In the genomic region with DNA sequence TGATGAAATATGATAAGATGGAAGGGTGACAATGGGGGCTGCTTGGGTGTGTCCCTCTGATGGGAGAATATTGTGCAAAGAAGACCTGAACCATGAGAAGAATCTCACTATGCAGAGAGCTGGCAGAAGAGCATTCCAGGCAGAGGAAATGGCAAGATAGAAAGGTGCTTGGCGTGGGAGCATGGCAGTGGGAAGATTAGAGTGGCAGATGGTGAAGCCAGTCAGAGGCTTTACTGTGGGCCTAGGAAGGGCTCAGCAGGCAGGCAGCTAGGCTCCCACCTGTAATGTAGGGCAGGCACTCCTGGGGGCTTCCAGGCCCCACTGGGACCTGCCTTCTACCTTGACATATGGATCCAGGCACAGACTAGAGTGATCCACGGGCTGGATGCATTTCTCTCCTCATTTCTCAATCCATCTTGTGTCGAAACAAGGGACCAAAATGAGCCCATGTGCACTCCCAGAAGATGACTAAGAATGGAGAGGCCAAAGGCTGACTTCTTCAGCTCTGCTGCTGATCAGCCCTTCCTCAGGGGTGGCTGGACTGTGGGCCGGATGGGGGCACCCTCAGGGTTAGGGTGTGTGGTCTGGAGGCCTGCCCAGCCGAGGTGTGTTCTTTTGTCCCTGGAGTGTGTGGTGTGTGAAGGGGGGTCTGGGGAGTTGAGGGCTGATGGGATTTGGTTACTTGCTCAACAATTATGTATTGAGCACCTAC, we compare ENCODE assay signal across 17 cellular contexts.
DNase-seq lines count a peak whose midpoint lies in the region; ATAC-seq and TF ChIP-seq lines count a peak whose summit lies in the region.
"Had no signal": no experiment of that assay in that cellular context is flagged by ENCODE, and none has a peak within 500 bp of the region (broad histone marks: within the 10 kb centered on the region; RNA-seq: fewer than 3 reads in every experiment).

No MANE protein-coding gene starts in this region.

- H3K27me3 Mint-ChIP-seq in effector memory CD8-positive, alpha-beta T cell = no peaks in the 10 kb centered on the region
- H3K27me3 Mint-ChIP-seq in activated CD4-positive, alpha-beta T cell treated with anti-CD3 and anti-CD28 coated beads, Interleukin-2, amount 10 ng/mL, durations not matched to agents 7 days and 5 days = no peaks in the 10 kb centered on the region
- H3K27me3 Mint-ChIP-seq: activated CD4-positive, alpha-beta memory T cell treated with anti-CD3 and anti-CD28 coated beads for 36 hours; activated naive CD4-positive, alpha-beta T cell treated with anti-CD3 and anti-CD28 coated beads, Interleukin-2, amount 10 ng/mL, durations not matched to agents 7 days and 5 days had no signal

- TF ChIP-seq CTCF in AG10803 (conservative IDR thresholded peaks at IDR 0.05; ENCODE audit: low read length) (no peak), WERI-Rb-1 (IDR thresholded peaks at IDR 0.05; ENCODE audit: low read depth, low read length) (no peak)

- peak; percentile 80 for DNase-seq in AG10803 (ENCODE audit: low read depth)
- DNase-seq in LHCN-M2 (ENCODE audit: low read depth) = peak; percentile 27
- peak; percentile 54 for DNase-seq in WERI-Rb-1
- peak; percentile 69 for DNase-seq in glomerular visceral epithelial cell (ENCODE audit: extremely low spot score)
- no peak for DNase-seq in effector memory CD8-positive, alpha-beta T cell
- no peak for DNase-seq in activated CD4-positive, alpha-beta T cell treated with anti-CD3 and anti-CD28 coated beads, Interleukin-2, amount 10 ng/mL, durations not matched to agents 7 days and 5 days
- DNase-seq: activated CD4-positive, alpha-beta memory T cell treated with anti-CD3 and anti-CD28 coated beads for 36 hours; activated naive CD4-positive, alpha-beta T cell treated with anti-CD3 and anti-CD28 coated beads, Interleukin-2, amount 10 ng/mL, durations not matched to agents 7 days and 5 days; BE2C; GDM1; NCI-H1930; stimulated activated CD4-positive, alpha-beta T cell treated with anti-CD3 and anti-CD28 coated beads, Interleukin-2, amount 100 ng/mL, for 48 hours; stimulated activated naive CD4-positive, alpha-beta T cell treated with Interleukin-2 at 50 U/mL for 16 hours had no signal

- H3K9me3 Mint-ChIP-seq in effector memory CD8-positive, alpha-beta T cell = no peaks in the 10 kb centered on the region
- no peaks in the 10 kb centered on the region for H3K9me3 Mint-ChIP-seq in activated CD4-positive, alpha-beta T cell treated with anti-CD3 and anti-CD28 coated beads, Interleukin-2, amount 10 ng/mL, durations not matched to agents 7 days and 5 days
- H3K9me3 Mint-ChIP-seq: activated CD4-positive, alpha-beta memory T cell treated with anti-CD3 and anti-CD28 coated beads for 36 hours; activated naive CD4-positive, alpha-beta T cell treated with anti-CD3 and anti-CD28 coated beads, Interleukin-2, amount 10 ng/mL, durations not matched to agents 7 days and 5 days had no signal

- H3K4me3 ChIP-seq in AG10803 (ENCODE audit: low read length) (no peak overlapping the region), WERI-Rb-1 (ENCODE audit: low read depth, low read length) (no peak overlapping the region)
- H3K4me3 ChIP-seq: hepatocyte, lung had no signal

- ATAC-seq in HG02678 (IDR thresholded peaks at IDR 0.05; ENCODE audit: unreplicated experiment) (no peak), GM21737 (IDR thresholded peaks at IDR 0.05; ENCODE audit: unreplicated experiment) (no peak)
- ATAC-seq in effector memory CD8-positive, alpha-beta T cell (replicated peaks) = no peak

- peak overlapping the region in 1 of 2 donors; percentile 33 for H3K27ac Mint-ChIP-seq in effector memory CD8-positive, alpha-beta T cell
- no peak overlapping the region for H3K27ac Mint-ChIP-seq in activated CD4-positive, alpha-beta T cell treated with anti-CD3 and anti-CD28 coated beads, Interleukin-2, amount 10 ng/mL, durations not matched to agents 7 days and 5 days
- H3K27ac Mint-ChIP-seq: activated CD4-positive, alpha-beta memory T cell treated with anti-CD3 and anti-CD28 coated beads for 36 hours; activated naive CD4-positive, alpha-beta T cell treated with anti-CD3 and anti-CD28 coated beads, Interleukin-2, amount 10 ng/mL, durations not matched to agents 7 days and 5 days had no signal

- no peaks in the 10 kb centered on the region for H3K27me3 ChIP-seq in WERI-Rb-1 (ENCODE audit: insufficient read depth, low read depth, severe bottlenecking)
- H3K27me3 ChIP-seq: BE2C, hepatocyte had no signal

- POLR2A ChIA-PET in activated CD4-positive, alpha-beta T cell treated with anti-CD3 and anti-CD28 coated beads, Interleukin-2, amount 10 ng/mL, durations not matched to agents 7 days and 5 days (lab: Charles Lee) = no interaction called here

- H3K36me3 ChIP-seq in WERI-Rb-1 = no peaks in the 10 kb centered on the region
- H3K36me3 ChIP-seq: BE2C had no signal

- no peak overlapping the region for H3K4me3 Mint-ChIP-seq in effector memory CD8-positive, alpha-beta T cell
- H3K4me3 Mint-ChIP-seq in activated CD4-positive, alpha-beta T cell treated with anti-CD3 and anti-CD28 coated beads, Interleukin-2, amount 10 ng/mL, durations not matched to agents 7 days and 5 days = no peak overlapping the region
- H3K4me3 Mint-ChIP-seq: activated CD4-positive, alpha-beta memory T cell treated with anti-CD3 and anti-CD28 coated beads for 36 hours; activated naive CD4-positive, alpha-beta T cell treated with anti-CD3 and anti-CD28 coated beads, Interleukin-2, amount 10 ng/mL, durations not matched to agents 7 days and 5 days had no signal

- no peaks in the 10 kb centered on the region for H3K9me3 ChIP-seq in WERI-Rb-1 (ENCODE audit: severe bottlenecking)
- H3K9me3 ChIP-seq: BE2C had no signal

- no peaks in the 10 kb centered on the region for H3K36me3 Mint-ChIP-seq in effector memory CD8-positive, alpha-beta T cell (ENCODE audit: insufficient read depth)
- H3K36me3 Mint-ChIP-seq in activated CD4-positive, alpha-beta T cell treated with anti-CD3 and anti-CD28 coated beads, Interleukin-2, amount 10 ng/mL, durations not matched to agents 7 days and 5 days (ENCODE audit: low read depth) = no peaks in the 10 kb centered on the region

- CTCF ChIA-PET in activated CD4-positive, alpha-beta T cell treated with anti-CD3 and anti-CD28 coated beads, Interleukin-2, amount 10 ng/mL, durations not matched to agents 7 days and 5 days (lab: Charles Lee) = interaction anchor here (1.4 kb wide), 1 partner anchor 18 kb away, joined by 3 read pairs; no protein-coding TSS in a partner anchor

- H3K4me1 Mint-ChIP-seq in effector memory CD8-positive, alpha-beta T cell (ENCODE audit: low read depth in 2 of 2) = peaks cover 3 to 17% of the 10 kb centered on the region in 2 donors
- no peaks in the 10 kb centered on the region for H3K4me1 Mint-ChIP-seq in activated CD4-positive, alpha-beta T cell treated with anti-CD3 and anti-CD28 coated beads, Interleukin-2, amount 10 ng/mL, durations not matched to agents 7 days and 5 days

- peak overlapping the region; percentile 53 for H3K27ac ChIP-seq in WERI-Rb-1
- H3K27ac ChIP-seq: hepatocyte had no signal

Comparison
In these comparisons a context has a peak if more than half of its experiments do, and no peak if none do; other contexts are left out.
1. DNase-seq: peak in AG10803 (single experiment), LHCN-M2 (single experiment), WERI-Rb-1 (single experiment) and glomerular visceral epithelial cell (single experiment); none in effector memory CD8-positive, alpha-beta T cell (0 of 3) and activated CD4-positive, alpha-beta T cell treated with anti-CD3 and anti-CD28 coated beads, Interleukin-2, amount 10 ng/mL, durations not matched to agents 7 days and 5 days (single experiment).